In genomic region chr1:10398734-10399486, GRCh38 we compare ENCODE assay signal across 8 cellular contexts. TPM values are rescaled to one million over a fixed set of nuclear protein-coding genes. Genes with fewer than 3 reads are reported as not detected.
DNase-seq lines count a peak whose midpoint lies in the region; ATAC-seq, FAIRE-seq and TF ChIP-seq lines count a peak whose summit lies in the region.

Gene PGD, plus strand, starts transcription at chr1:10399064. Its CDS starts 54 bp downstream, at chr1:10399118.

- POLR2A ChIA-PET in endothelial cell of umbilical vein (lab: Charles Lee): interaction anchor here (1.0 to 2.4 kb wide), 4 partner anchors 11 to 32 kb away, joined by 3 to 32 read pairs (median 8); no protein-coding TSS in a partner anchor

- H3K36me3 ChIP-seq in OCI-LY3 (replicated peaks; ENCODE audit: low read depth, low read length) (peaks cover 7% of the 10 kb centered on the region), endothelial cell of umbilical vein (ENCODE audit: control insufficient read depth in 2 of 2, extremely low read depth in 1 of 2, insufficient read depth in 2 of 2, low read length in 2 of 2) (peaks cover 0 to 6% of the 10 kb centered on the region in 2 experiments)

- no TSS peak for BruUV-seq in endothelial cell of umbilical vein (replicated peaks; lab: Mats Ljungman, UMichigan)

- intact Hi-C loops in endothelial cell of umbilical vein (cut with micrococcal nuclease): loop anchor here (1.0 to 2.0 kb wide), 4 partner anchors 11 to 29 kb away; no protein-coding TSS in a partner anchor

- H3K9ac ChIP-seq in OCI-LY3 (ENCODE audit: low read length) (peak within 1 kb of the TSS; percentile 71), endothelial cell of umbilical vein (replicated peaks; ENCODE audit: extremely low read depth, insufficient read depth, low read length) (peak within 1 kb of the TSS; percentile 94)

- peak; percentile 95 for ATAC-seq in GM21515 (IDR thresholded peaks at IDR 0.05; ENCODE audit: unreplicated experiment)

- H4K20me1 ChIP-seq in OCI-LY3 (ENCODE audit: insufficient read depth, low read length): no peaks in the 10 kb centered on the region
- no peaks in the 10 kb centered on the region for H4K20me1 ChIP-seq in endothelial cell of umbilical vein (replicated peaks; ENCODE audit: control insufficient read depth, extremely low read depth, insufficient read depth, low read length)

- peak; percentile 83 for FAIRE-seq in endothelial cell of umbilical vein (lab: Jason Lieb, UNC)

- no peaks in the 10 kb centered on the region for H3K9me3 ChIP-seq in OCI-LY3 (ENCODE audit: insufficient read depth, low read length)
- H3K9me3 ChIP-seq in endothelial cell of umbilical vein (replicated peaks; ENCODE audit: control insufficient read depth, insufficient read depth, low read length): no peaks in the 10 kb centered on the region

- no peaks in the 10 kb centered on the region for H3K9me1 ChIP-seq in endothelial cell of umbilical vein (replicated peaks; ENCODE audit: control insufficient read depth, extremely low read depth, insufficient read depth, low read length)

- H3K27me3 ChIP-seq in OCI-LY3 (ENCODE audit: low read depth, low read length) (no peaks in the 10 kb centered on the region), endothelial cell of umbilical vein (ENCODE audit: control insufficient read depth in 2 of 2, insufficient read depth in 2 of 2, low read length in 2 of 2) (no peaks in the 10 kb centered on the region)

- CTCF ChIA-PET in endothelial cell of umbilical vein (lab: Charles Lee): interaction anchor here (0.7 to 3.3 kb wide), 7 partner anchors 10 to 31 kb away, joined by 3 to 32 read pairs (median 6); partner anchors contain the start of gene CENPS

- DNase-seq in D341Med (ENCODE audit: low spot score) (peak; percentile 98), HuH-7 (ENCODE audit: low spot score) (peak; percentile 96), activated T-cell treated with anti-CD3 and anti-CD28 coated beads for 1 hour (ENCODE audit: low read depth) (peak; percentile 95), endothelial cell of umbilical vein (ENCODE audit: low read depth, low spot score) (peak; percentile 98), middle frontal gyrus (ENCODE audit: extremely low spot score, low spot score) (peak; percentile 97)
- peak; percentile 98 to 99 for DNase-seq in stimulated activated CD8-positive, alpha-beta memory T cell treated with anti-CD3 and anti-CD28 coated beads, Interleukin-2, amount 100 ng/mL, for 48 hours (ENCODE audit: low read depth in 2 of 2)

- H2AFZ ChIP-seq in OCI-LY3 (ENCODE audit: low read depth, low read length): peak within 1 kb of the TSS; percentile 47
- peak within 1 kb of the TSS; percentile 75 for H2AFZ ChIP-seq in endothelial cell of umbilical vein (ENCODE audit: low read depth, low read length)

- peak within 1 kb of the TSS; percentile 89 for H3K4me3 ChIP-seq in OCI-LY3 (ENCODE audit: low read length)
- H3K4me3 ChIP-seq in endothelial cell of umbilical vein (replicated peaks in 1 of 3; ENCODE audit: insufficient read depth in 1 of 3, low read depth in 1 of 3, low read length in 3 of 3): peak within 1 kb of the TSS; percentile 67 to 96 (median 95)

- TF ChIP-seq POLR2A in endothelial cell of umbilical vein (IDR thresholded peaks at IDR 0.05; ENCODE audit: low read depth, low read length): peak; percentile 87

- H3K4me1 ChIP-seq in OCI-LY3 (ENCODE audit: low read length): peaks cover 7% of the 10 kb centered on the region
- H3K4me1 ChIP-seq in endothelial cell of umbilical vein (ENCODE audit: control insufficient read depth, extremely low read depth, insufficient read depth, low read length): peaks cover 34% of the 10 kb centered on the region

- TF ChIP-seq CTCF in OCI-LY3 (IDR thresholded peaks at IDR 0.05; ENCODE audit: low read depth, low read length) (no peak), endothelial cell of umbilical vein (IDR thresholded peaks at IDR 0.05; ENCODE audit: extremely low read depth in 1 of 2, insufficient read depth in 1 of 2, low read depth in 1 of 2, low read length in 2 of 2) (no peak)

- peaks cover 27% of the 10 kb centered on the region for H3K79me2 ChIP-seq in OCI-LY3 (ENCODE audit: low read length)
- peaks cover 33% of the 10 kb centered on the region for H3K79me2 ChIP-seq in endothelial cell of umbilical vein (ENCODE audit: control insufficient read depth, insufficient read depth, low read length)

- dilution Hi-C loops in endothelial cell of umbilical vein (cut with MboI; ENCODE audit: extremely low pct_ligation_motif_present, low sequenced_read_pairs): no loop called here

- H3K27ac ChIP-seq in OCI-LY3 (ENCODE audit: low read length): peak within 1 kb of the TSS; percentile 58
- peak within 1 kb of the TSS; percentile 76 for H3K27ac ChIP-seq in endothelial cell of umbilical vein (ENCODE audit: insufficient read depth, low read depth, low read length)

- H3K4me2 ChIP-seq in OCI-LY3 (ENCODE audit: low read length): peak within 1 kb of the TSS; percentile 94
- H3K4me2 ChIP-seq in endothelial cell of umbilical vein (ENCODE audit: insufficient read depth, low read length): peak within 1 kb of the TSS; percentile 88

TF ChIP-seq in endothelial cell of umbilical vein, 7 proteins besides CTCF, POLR2A, EP300 and RAD21:
- TF ChIP-seq EZH2 (IDR thresholded peaks at IDR 0.05; ENCODE audit: borderline replicate concordance, low read depth, low read length, severe bottlenecking): no peak
- no peak for TF ChIP-seq FOS (IDR thresholded peaks at IDR 0.05; ENCODE audit: borderline replicate concordance, insufficient read depth, low read length)
- no peak for TF ChIP-seq JUN (IDR thresholded peaks at IDR 0.05; ENCODE audit: borderline replicate concordance, insufficient read depth, insufficient read length, low read depth)
- TF ChIP-seq POLR2AphosphoS5 (IDR thresholded peaks at IDR 0.05; ENCODE audit: insufficient read depth, low read depth, low read length): peak; percentile 96

RNA-seq across cellular contexts. Expression of gene PGD, which starts in this region (rescaled TPM):
- total RNA-seq in endothelial cell of umbilical vein: 303 and 307 TPM in 2 replicates
- polyA plus RNA-seq in endothelial cell of umbilical vein: 189 and 196 TPM in 2 replicates
- 153 and 175 TPM in 2 replicates for polyA plus RNA-seq in endothelial cell of umbilical vein (2011; cell fraction: cytosol; rRNA removed)
- 121 and 149 TPM in 2 replicates for polyA plus RNA-seq in endothelial cell of umbilical vein (2011; cell fraction: nucleus; rRNA removed)
- polyA plus RNA-seq in endothelial cell of umbilical vein (2012): 280 and 365 TPM in 2 replicates
- 206 and 248 TPM in 2 replicates for polyA minus RNA-seq in endothelial cell of umbilical vein
- polyA minus RNA-seq in endothelial cell of umbilical vein (2011; cell fraction: cytosol; rRNA and poly(A)+ RNA removed): 66.0 TPM
- 59.0 and 66.0 TPM in 2 replicates for polyA minus RNA-seq in endothelial cell of umbilical vein (2011; cell fraction: nucleus; rRNA and poly(A)+ RNA removed)

Comparison
In these comparisons a context has a peak if more than half of its experiments do, and no peak if none do; other contexts are left out.
1. Peak in every context shown above with its lines: DNase-seq, ATAC-seq, H3K4me3 ChIP-seq and H3K27ac ChIP-seq.